In genomic region chr5:115787426-115787825, GRCh38 we compare ENCODE assay signal across 19 cellular contexts. TPM values are rescaled to one million over a fixed set of nuclear protein-coding genes. Genes with fewer than 3 reads are reported as not detected.
DNase-seq lines count a peak whose midpoint lies in the region; ATAC-seq lines count a peak whose summit lies in the region.
"Had no signal": no experiment of that assay in that cellular context is flagged by ENCODE, and none has a peak within 500 bp of the region (broad histone marks: within the 10 kb centered on the region; RNA-seq: fewer than 3 reads in every experiment).

No MANE protein-coding gene starts in this region.

- H3K9me2 ChIP-seq in Karpas-422 (replicated peaks; ENCODE audit: insufficient read depth, low read length) = no peaks in the 10 kb centered on the region

- H3K79me2 ChIP-seq in Karpas-422 (ENCODE audit: low read length) = no peaks in the 10 kb centered on the region

- H3K9ac ChIP-seq in Karpas-422 (ENCODE audit: low read length) = no peak overlapping the region
- H3K9ac ChIP-seq: BLaER1 treated with 17β-estradiol and CSF1 and Interleukin-3, amounts not matched to agents 10 nM and 100 nM had no signal

- H3K4me3 ChIP-seq in Karpas-422 (ENCODE audit: low read length) = no peak overlapping the region
- H3K4me3 ChIP-seq: A549; BLaER1 treated with 17β-estradiol and CSF1 and Interleukin-3, amounts not matched to agents 10 nM and 100 nM; GM23338 had no signal

- H2AFZ ChIP-seq in Karpas-422 (ENCODE audit: low read length) = no peak overlapping the region; the same call in 1 of the 2 replicates
- H2AFZ ChIP-seq: GM23338 had no signal

- H3K27ac ChIP-seq in Karpas-422 (ENCODE audit: low read length) = no peak overlapping the region
- H3K27ac ChIP-seq: A549; BLaER1 treated with 17β-estradiol and CSF1 and Interleukin-3, amounts not matched to agents 10 nM and 100 nM had no signal

- peak overlapping the region; percentile 6 for H3K4me2 ChIP-seq in Karpas-422 (ENCODE audit: low read depth, low read length, poor library complexity, severe bottlenecking)
- H3K4me2 ChIP-seq: A549; BLaER1 treated with 17β-estradiol and CSF1 and Interleukin-3, amounts not matched to agents 10 nM and 100 nM; GM23338 had no signal

- no peaks in the 10 kb centered on the region for H3K27me3 ChIP-seq in Karpas-422 (ENCODE audit: low read length)
- H3K27me3 ChIP-seq: BE2C; BLaER1 treated with 17β-estradiol and CSF1 and Interleukin-3, amounts not matched to agents 10 nM and 100 nM had no signal

- no peaks in the 10 kb centered on the region for H4K20me1 ChIP-seq in Karpas-422 (ENCODE audit: insufficient read depth, low read depth, low read length)
- H4K20me1 ChIP-seq: BLaER1 treated with 17β-estradiol and CSF1 and Interleukin-3, amounts not matched to agents 10 nM and 100 nM had no signal

- H3K4me1 ChIP-seq in Karpas-422 (ENCODE audit: low read length) = peaks cover 55% of the 10 kb centered on the region
- H3K4me1 ChIP-seq: A549; BE2C; BLaER1 treated with 17β-estradiol and CSF1 and Interleukin-3, amounts not matched to agents 10 nM and 100 nM had no signal

- H3K36me3 ChIP-seq in Karpas-422 (ENCODE audit: insufficient read depth, low read length) = no peaks in the 10 kb centered on the region
- H3K36me3 ChIP-seq: BE2C; BLaER1 treated with 17β-estradiol and CSF1 and Interleukin-3, amounts not matched to agents 10 nM and 100 nM had no signal

- no peaks in the 10 kb centered on the region for H3K9me3 ChIP-seq in Karpas-422 (ENCODE audit: low read length)
- H3K9me3 ChIP-seq: BE2C had no signal

- ATAC-seq in left lobe of liver (peak; percentile 48), HG02642 (IDR thresholded peaks at IDR 0.05; ENCODE audit: poor library complexity, unreplicated experiment) (no peak)
- ATAC-seq: A549, GM23338, HCT116 had no signal

- DNase-seq in NCI-H2171 treated with DMSO at 0.1 percent for 48 hours (lab: John Stamatoyannopoulos, UW) (peak; percentile 28), NCI-H2171 (lab: John Stamatoyannopoulos, UW) (no peak), Karpas-422 (peak; percentile 61), left lobe of liver (ENCODE audit: low spot score) (no peak), cerebellar cortex (ENCODE audit: low spot score) (no peak)
- DNase-seq: 8988T; ACHN; AML-193; BE2C; CD4-positive, alpha-beta T cell; CD8-positive, alpha-beta memory T cell; DMS153; DND-41; H9 had no signal

RNA-seq across cellular contexts. Expression of gene CDO1, which starts 29.0 kb away (rescaled TPM):
- not detected in 2 replicates for total RNA-seq in Karpas-422 (2014; rRNA removed; shearing (Covaris generic); ENCODE audit: low replicate concordance)
- 130 TPM for total RNA-seq in left lobe of liver

RNA-seq across cellular contexts. Expression of gene ATG12, which starts 53.9 kb away (rescaled TPM):
- 34.2 and 59.3 TPM in 2 replicates for total RNA-seq in Karpas-422 (2014; rRNA removed; shearing (Covaris generic); ENCODE audit: low replicate concordance)
- 17.0 TPM for total RNA-seq in left lobe of liver

RNA-seq across cellular contexts. Expression of gene AP3S1, which starts 54.3 kb away (rescaled TPM):
- total RNA-seq in Karpas-422 (2014; rRNA removed; shearing (Covaris generic); ENCODE audit: low replicate concordance) = 137 and 188 TPM in 2 replicates
- total RNA-seq in left lobe of liver = 36.6 TPM

Comparison
In these comparisons a context has a peak if more than half of its experiments do, and no peak if none do; other contexts are left out.
1. DNase-seq: peak in NCI-H2171 treated with DMSO at 0.1 percent for 48 hours (single experiment) and Karpas-422 (single experiment); none in NCI-H2171 (single experiment), left lobe of liver (single experiment) and cerebellar cortex (single experiment).
2. RNA of gene CDO1, which starts 29.0 kb away (total RNA-seq): 130 TPM in left lobe of liver (single experiment); not detected in Karpas-422; every median in the first group is over 100 times any median in the second.